ENCODE assay signal across 1 cellular context in genomic region chr2:45668509-45668908, GRCh38.
TF ChIP-seq lines count a peak whose summit lies in the region.

No MANE protein-coding gene starts in this region.

TF ChIP-seq in HepG2, 621 proteins besides CTCF, POLR2A, EP300 and RAD21:
- TF ChIP-seq ZNF781 (CRISPR knock-in tag; IDR thresholded peaks at IDR 0.05; ENCODE audit: borderline replicate concordance, not compliant biosample characterization) = no peak
- no peak for TF ChIP-seq FLYWCH1 (CRISPR knock-in tag; IDR thresholded peaks at IDR 0.05)
- TF ChIP-seq ZNF768 (CRISPR knock-in tag; IDR thresholded peaks at IDR 0.05) = peak; percentile 37; the same call in 1 of the 2 replicates
- no peak for TF ChIP-seq HHEX (CRISPR knock-in tag; IDR thresholded peaks at IDR 0.05)
- TF ChIP-seq STAG1 (CRISPR knock-in tag; IDR thresholded peaks at IDR 0.05) = no peak
TF ChIP-seq in HepG2: peak in this region for 1.
